Comparison of ENCODE assay signal across 1 cellular context in the genomic region with DNA sequence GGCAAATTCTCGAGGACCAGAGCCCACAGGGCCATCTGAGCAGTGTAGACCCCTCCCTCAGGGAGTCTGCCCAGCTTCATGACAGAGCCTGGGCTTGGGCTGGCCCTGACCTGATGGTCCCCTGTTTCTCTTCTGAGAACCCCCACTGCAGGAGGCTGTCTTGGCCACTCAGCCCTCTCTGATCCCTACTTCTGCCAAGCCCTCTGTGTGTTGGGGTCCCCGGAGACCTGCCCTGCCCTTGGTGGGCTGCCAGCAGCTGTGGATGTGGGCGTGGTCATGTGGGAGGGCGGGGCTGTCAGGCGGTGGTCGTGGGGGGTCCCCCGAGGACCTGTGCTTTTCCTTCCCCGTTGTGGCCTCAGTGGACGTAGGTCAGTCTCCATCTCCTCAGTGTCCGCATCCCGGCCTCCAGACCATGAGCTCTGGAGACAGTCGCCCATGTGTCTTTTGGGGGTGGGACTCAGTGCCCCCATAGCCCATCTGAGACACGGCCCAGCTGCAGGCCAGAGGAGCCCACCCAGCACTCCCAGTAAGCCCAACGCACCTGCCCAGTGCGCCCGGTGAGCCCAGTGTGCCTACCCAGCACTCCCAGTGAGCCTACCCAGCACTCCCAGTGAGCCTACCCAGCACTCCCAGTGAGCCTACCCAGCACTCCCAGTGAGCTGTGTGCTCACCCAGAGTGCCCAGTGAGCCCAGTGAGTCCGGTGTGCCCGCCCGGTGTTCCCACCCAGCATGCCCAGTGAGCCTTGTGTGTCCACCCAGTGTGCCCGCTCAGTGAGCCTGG.
TF ChIP-seq lines count a peak whose summit lies in the region.

No MANE protein-coding gene starts in this region.

TF ChIP-seq in HepG2, 621 proteins besides CTCF, POLR2A, EP300 and RAD21:
- TF ChIP-seq, protein P1, sequence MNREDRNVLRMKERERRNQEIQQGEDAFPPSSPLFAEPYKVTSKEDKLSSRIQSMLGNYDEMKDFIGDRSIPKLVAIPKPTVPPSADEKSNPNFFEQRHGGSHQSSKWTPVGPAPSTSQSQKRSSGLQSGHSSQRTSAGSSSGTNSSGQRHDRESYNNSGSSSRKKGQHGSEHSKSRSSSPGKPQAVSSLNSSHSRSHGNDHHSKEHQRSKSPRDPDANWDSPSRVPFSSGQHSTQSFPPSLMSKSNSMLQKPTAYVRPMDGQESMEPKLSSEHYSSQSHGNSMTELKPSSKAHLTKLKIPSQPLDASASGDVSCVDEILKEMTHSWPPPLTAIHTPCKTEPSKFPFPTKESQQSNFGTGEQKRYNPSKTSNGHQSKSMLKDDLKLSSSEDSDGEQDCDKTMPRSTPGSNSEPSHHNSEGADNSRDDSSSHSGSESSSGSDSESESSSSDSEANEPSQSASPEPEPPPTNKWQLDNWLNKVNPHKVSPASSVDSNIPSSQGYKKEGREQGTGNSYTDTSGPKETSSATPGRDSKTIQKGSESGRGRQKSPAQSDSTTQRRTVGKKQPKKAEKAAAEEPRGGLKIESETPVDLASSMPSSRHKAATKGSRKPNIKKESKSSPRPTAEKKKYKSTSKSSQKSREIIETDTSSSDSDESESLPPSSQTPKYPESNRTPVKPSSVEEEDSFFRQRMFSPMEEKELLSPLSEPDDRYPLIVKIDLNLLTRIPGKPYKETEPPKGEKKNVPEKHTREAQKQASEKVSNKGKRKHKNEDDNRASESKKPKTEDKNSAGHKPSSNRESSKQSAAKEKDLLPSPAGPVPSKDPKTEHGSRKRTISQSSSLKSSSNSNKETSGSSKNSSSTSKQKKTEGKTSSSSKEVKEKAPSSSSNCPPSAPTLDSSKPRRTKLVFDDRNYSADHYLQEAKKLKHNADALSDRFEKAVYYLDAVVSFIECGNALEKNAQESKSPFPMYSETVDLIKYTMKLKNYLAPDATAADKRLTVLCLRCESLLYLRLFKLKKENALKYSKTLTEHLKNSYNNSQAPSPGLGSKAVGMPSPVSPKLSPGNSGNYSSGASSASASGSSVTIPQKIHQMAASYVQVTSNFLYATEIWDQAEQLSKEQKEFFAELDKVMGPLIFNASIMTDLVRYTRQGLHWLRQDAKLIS (CRISPR knock-in tag; IDR thresholded peaks at IDR 0.05) = no peak
- TF ChIP-seq EHMT2 (IDR thresholded peaks at IDR 0.05; ENCODE audit: borderline replicate concordance, low read depth, low read length) (no peak), ZNF501 (CRISPR knock-in tag; IDR thresholded peaks at IDR 0.05) (no peak), ZNF776 (CRISPR knock-in tag; IDR thresholded peaks at IDR 0.05) (no peak), ZNF616 (CRISPR knock-in tag; IDR thresholded peaks at IDR 0.05; ENCODE audit: low read depth) (no peak), GATAD2A (CRISPR knock-in tag; IDR thresholded peaks at IDR 0.05) (no peak), STAT5B (CRISPR knock-in tag; IDR thresholded peaks at IDR 0.05) (no peak), TP53 (CRISPR knock-in tag; conservative IDR thresholded peaks at IDR 0.05) (no peak), REL (CRISPR knock-in tag; conservative IDR thresholded peaks at IDR 0.05) (no peak), ZNF792 (CRISPR knock-in tag; IDR thresholded peaks at IDR 0.05) (no peak), MLLT10 (CRISPR knock-in tag; IDR thresholded peaks at IDR 0.05) (no peak), TARDBP (CRISPR knock-in tag; IDR thresholded peaks at IDR 0.05) (no peak), ZNF124 (CRISPR knock-in tag; IDR thresholded peaks at IDR 0.05) (no peak), ZSCAN29 (CRISPR knock-in tag; conservative IDR thresholded peaks at IDR 0.05) (no peak), NFE2 (CRISPR knock-in tag; IDR thresholded peaks at IDR 0.05) (no peak), ZNF136 (CRISPR knock-in tag; IDR thresholded peaks at IDR 0.05; ENCODE audit: low read depth) (no peak)
- TF ChIP-seq, protein P2, sequence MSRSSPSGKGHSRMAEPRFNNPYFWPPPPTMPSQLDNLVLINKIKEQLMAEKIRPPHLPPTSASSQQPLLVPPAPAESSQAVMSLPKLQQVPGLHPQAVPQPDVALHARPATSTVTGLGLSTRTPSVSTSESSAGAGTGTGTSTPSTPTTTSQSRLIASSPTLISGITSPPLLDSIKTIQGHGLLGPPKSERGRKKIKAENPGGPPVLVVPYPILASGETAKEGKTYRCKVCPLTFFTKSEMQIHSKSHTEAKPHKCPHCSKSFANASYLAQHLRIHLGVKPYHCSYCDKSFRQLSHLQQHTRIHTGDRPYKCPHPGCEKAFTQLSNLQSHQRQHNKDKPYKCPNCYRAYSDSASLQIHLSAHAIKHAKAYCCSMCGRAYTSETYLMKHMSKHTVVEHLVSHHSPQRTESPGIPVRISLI (CRISPR knock-in tag; IDR thresholded peaks at IDR 0.05; ENCODE audit: borderline replicate concordance) = no peak
- TF ChIP-seq, protein P3, sequence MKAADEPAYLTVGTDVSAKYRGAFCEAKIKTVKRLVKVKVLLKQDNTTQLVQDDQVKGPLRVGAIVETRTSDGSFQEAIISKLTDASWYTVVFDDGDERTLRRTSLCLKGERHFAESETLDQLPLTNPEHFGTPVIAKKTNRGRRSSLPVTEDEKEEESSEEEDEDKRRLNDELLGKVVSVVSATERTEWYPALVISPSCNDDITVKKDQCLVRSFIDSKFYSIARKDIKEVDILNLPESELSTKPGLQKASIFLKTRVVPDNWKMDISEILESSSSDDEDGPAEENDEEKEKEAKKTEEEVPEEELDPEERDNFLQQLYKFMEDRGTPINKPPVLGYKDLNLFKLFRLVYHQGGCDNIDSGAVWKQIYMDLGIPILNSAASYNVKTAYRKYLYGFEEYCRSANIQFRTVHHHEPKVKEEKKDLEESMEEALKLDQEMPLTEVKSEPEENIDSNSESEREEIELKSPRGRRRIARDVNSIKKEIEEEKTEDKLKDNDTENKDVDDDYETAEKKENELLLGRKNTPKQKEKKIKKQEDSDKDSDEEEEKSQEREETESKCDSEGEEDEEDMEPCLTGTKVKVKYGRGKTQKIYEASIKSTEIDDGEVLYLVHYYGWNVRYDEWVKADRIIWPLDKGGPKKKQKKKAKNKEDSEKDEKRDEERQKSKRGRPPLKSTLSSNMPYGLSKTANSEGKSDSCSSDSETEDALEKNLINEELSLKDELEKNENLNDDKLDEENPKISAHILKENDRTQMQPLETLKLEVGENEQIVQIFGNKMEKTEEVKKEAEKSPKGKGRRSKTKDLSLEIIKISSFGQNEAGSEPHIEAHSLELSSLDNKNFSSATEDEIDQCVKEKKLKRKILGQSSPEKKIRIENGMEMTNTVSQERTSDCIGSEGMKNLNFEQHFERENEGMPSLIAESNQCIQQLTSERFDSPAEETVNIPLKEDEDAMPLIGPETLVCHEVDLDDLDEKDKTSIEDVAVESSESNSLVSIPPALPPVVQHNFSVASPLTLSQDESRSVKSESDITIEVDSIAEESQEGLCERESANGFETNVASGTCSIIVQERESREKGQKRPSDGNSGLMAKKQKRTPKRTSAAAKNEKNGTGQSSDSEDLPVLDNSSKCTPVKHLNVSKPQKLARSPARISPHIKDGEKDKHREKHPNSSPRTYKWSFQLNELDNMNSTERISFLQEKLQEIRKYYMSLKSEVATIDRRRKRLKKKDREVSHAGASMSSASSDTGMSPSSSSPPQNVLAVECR (CRISPR knock-in tag; IDR thresholded peaks at IDR 0.05; ENCODE audit: borderline replicate concordance) = no peak
- TF ChIP-seq, protein P4, sequence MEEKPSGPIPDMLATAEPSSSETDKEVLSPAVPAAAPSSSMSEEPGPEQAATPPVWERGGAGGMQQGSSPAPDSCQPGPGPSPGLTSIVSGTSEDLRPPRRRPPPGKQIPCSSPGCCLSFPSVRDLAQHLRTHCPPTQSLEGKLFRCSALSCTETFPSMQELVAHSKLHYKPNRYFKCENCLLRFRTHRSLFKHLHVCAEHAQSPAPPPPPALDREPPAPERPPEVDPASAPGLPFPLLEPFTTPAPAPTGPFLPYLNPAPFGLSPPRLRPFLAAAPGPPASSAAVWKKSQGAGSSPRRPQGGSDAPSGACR (CRISPR knock-in tag; IDR thresholded peaks at IDR 0.05) = no peak
- TF ChIP-seq, protein P5, sequence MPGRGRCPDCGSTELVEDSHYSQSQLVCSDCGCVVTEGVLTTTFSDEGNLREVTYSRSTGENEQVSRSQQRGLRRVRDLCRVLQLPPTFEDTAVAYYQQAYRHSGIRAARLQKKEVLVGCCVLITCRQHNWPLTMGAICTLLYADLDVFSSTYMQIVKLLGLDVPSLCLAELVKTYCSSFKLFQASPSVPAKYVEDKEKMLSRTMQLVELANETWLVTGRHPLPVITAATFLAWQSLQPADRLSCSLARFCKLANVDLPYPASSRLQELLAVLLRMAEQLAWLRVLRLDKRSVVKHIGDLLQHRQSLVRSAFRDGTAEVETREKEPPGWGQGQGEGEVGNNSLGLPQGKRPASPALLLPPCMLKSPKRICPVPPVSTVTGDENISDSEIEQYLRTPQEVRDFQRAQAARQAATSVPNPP (CRISPR knock-in tag; IDR thresholded peaks at IDR 0.05) = no peak
